ENCODE assay signal across 12 cellular contexts in genomic region chr12:55570689-55571088, GRCh38. TPM values are rescaled to one million over a fixed set of nuclear protein-coding genes. Genes with fewer than 3 reads are reported as not detected.
"Had no signal": no experiment of that assay in that cellular context is flagged by ENCODE, and none has a peak within 500 bp of the region (broad histone marks: within the 10 kb centered on the region; RNA-seq: fewer than 3 reads in every experiment).

No MANE protein-coding gene starts in this region.

RNA-seq across cellular contexts. Expression of gene OR2AP1, which starts 1.6 kb away (rescaled TPM):
- total RNA-seq: OCI-LY7, PC-3, PC-9, Peyer's patch, Right ventricle myocardium inferior, Right ventricle myocardium superior, RPMI7951, SJCRH30, SJSA1, SK-MEL-5 had no signal
- polyA plus RNA-seq: SK-N-SH had no signal

RNA-seq across cellular contexts. Expression of gene OR6C4, which starts 21.3 kb away (rescaled TPM):
- total RNA-seq: OCI-LY7, PC-3, PC-9, Peyer's patch, Right ventricle myocardium inferior, Right ventricle myocardium superior, RPMI7951, SJCRH30, SJSA1, SK-MEL-5, T-cell had no signal
- polyA plus RNA-seq: SK-N-SH had no signal
